In genomic region chr6:75504902-75505233, GRCh38 we compare ENCODE assay signal across 13 cellular contexts. TPM values are rescaled to one million over a fixed set of nuclear protein-coding genes. Genes with fewer than 3 reads are reported as not detected.
A peak's percentile ranks its signal among the peaks of the same experiment; 100 is the strongest.
DNase-seq lines count a peak whose midpoint lies in the region; ATAC-seq and TF ChIP-seq lines count a peak whose summit lies in the region.
"Had no signal": no experiment of that assay in that cellular context is flagged by ENCODE, and none has a peak within 500 bp of the region (broad histone marks: within the 10 kb centered on the region; RNA-seq: fewer than 3 reads in every experiment).

No MANE protein-coding gene starts in this region.

- no peak for ATAC-seq in HG03095 (IDR thresholded peaks at IDR 0.05; ENCODE audit: unreplicated experiment)
- no peak for ATAC-seq in HG03457 (IDR thresholded peaks at IDR 0.05; ENCODE audit: unreplicated experiment)
- ATAC-seq: activated CD4-positive, CD25-positive, alpha-beta regulatory T cell treated with anti-CD3 and anti-CD28 coated beads, Interleukin-2, amount 50 U/mL, for 24 hours; activated T-helper 17 cell treated with anti-CD3 and anti-CD28 coated beads, Interleukin-2, amount 50 U/mL, for 72 hours had no signal

- H3K27ac ChIP-seq in SK-N-SH (ENCODE audit: low read depth in 2 of 2, low read length in 1 of 2) (no peak overlapping the region), endodermal cell (ENCODE audit: low read depth, low read length) (no peak overlapping the region)

- H3K27me3 Mint-ChIP-seq in endodermal cell (ENCODE audit: insufficient read depth), result no peaks in the 10 kb centered on the region
- H3K27me3 Mint-ChIP-seq: activated T-helper 17 cell treated with anti-CD3 and anti-CD28 coated beads, Interleukin-2, amount 50 U/mL, for 72 hours had no signal

- H3K4me3 ChIP-seq in SK-N-SH (ENCODE audit: low read depth in 2 of 2, low read length in 1 of 2) (no peak overlapping the region), fibroblast of the aortic adventitia (ENCODE audit: low read depth, low read length) (no peak overlapping the region), retinal pigment epithelial cell (ENCODE audit: low read length) (no peak overlapping the region), endodermal cell (ENCODE audit: low read length) (no peak overlapping the region)

- peak; percentile 45 for TF ChIP-seq RAD21 in SK-N-SH (IDR thresholded peaks at IDR 0.05; ENCODE audit: low read length)

- no peaks in the 10 kb centered on the region for H4K20me1 ChIP-seq in SK-N-SH (ENCODE audit: insufficient read depth)

- H3K79me2 ChIP-seq in SK-N-SH (ENCODE audit: insufficient read depth), result no peaks in the 10 kb centered on the region

- H3K27me3 ChIP-seq in SK-N-SH (ENCODE audit: insufficient read depth) (no peaks in the 10 kb centered on the region), endodermal cell (ENCODE audit: control insufficient read depth, insufficient read depth, low read length, poor library complexity, severe bottlenecking) (no peaks in the 10 kb centered on the region)

- H3K4me1 ChIP-seq in SK-N-SH (ENCODE audit: control insufficient read depth in 1 of 2, insufficient read depth in 2 of 2, low read depth in 1 of 2, low read length in 1 of 2) (peaks cover 0 to 4% of the 10 kb centered on the region in 2 experiments; a peak in 1 of 4 replicates), endodermal cell (ENCODE audit: control insufficient read depth, insufficient read depth, low read length) (no peaks in the 10 kb centered on the region)

- no peaks in the 10 kb centered on the region for H3K36me3 Mint-ChIP-seq in endodermal cell (ENCODE audit: low read depth)

- no peak overlapping the region for H3K27ac Mint-ChIP-seq in endodermal cell
- H3K27ac Mint-ChIP-seq: activated T-helper 17 cell treated with anti-CD3 and anti-CD28 coated beads, Interleukin-2, amount 50 U/mL, for 72 hours had no signal

- H3K9ac ChIP-seq in SK-N-SH, result no peak overlapping the region
- H3K9ac ChIP-seq in endodermal cell (ENCODE audit: extremely low read depth, low read length, poor library complexity, severe bottlenecking), result no peak overlapping the region

- H3K4me1 Mint-ChIP-seq in endodermal cell, result no peaks in the 10 kb centered on the region
- H3K4me1 Mint-ChIP-seq: activated T-helper 17 cell treated with anti-CD3 and anti-CD28 coated beads, Interleukin-2, amount 50 U/mL, for 72 hours had no signal

- peak; percentile 26 for DNase-seq in ELR (ENCODE audit: low read depth)
- DNase-seq in SK-N-SH, result no peak
- DNase-seq in fibroblast of the aortic adventitia (ENCODE audit: low read depth), result peak; percentile 58
- no peak for DNase-seq in retinal pigment epithelial cell (ENCODE audit: low read depth)
- DNase-seq in endodermal cell, result no peak
- DNase-seq in DMS79 (lab: John Stamatoyannopoulos, UW), result no peak
- DNase-seq: DND-41, KG1, SHP77 had no signal

- TF ChIP-seq EP300 in SK-N-SH (IDR thresholded peaks at IDR 0.05; ENCODE audit: borderline replicate concordance in 1 of 2, low read depth in 1 of 2, low read length in 1 of 2), result no peak

- POLR2A ChIA-PET in SK-N-SH (lab: Yijun Ruan, JAX), result no interaction called here

- H3K36me3 ChIP-seq in SK-N-SH (replicated peaks in 1 of 2; ENCODE audit: control insufficient read depth in 1 of 2, insufficient read depth in 2 of 2, low read length in 1 of 2) (peaks cover 0 to 4% of the 10 kb centered on the region in 2 experiments), endodermal cell (ENCODE audit: control insufficient read depth, insufficient read depth, low read length) (no peaks in the 10 kb centered on the region)

- H2AFZ ChIP-seq in SK-N-SH (ENCODE audit: low read depth), result no peak overlapping the region; the same call in 1 of the 2 replicates

- no peaks in the 10 kb centered on the region for H3K9me2 ChIP-seq in SK-N-SH

- TF ChIP-seq CTCF in SK-N-SH (IDR thresholded peaks at IDR 0.05), result peak; percentile 46
- TF ChIP-seq CTCF in fibroblast of the aortic adventitia (IDR thresholded peaks at IDR 0.05; ENCODE audit: insufficient read depth, low read length), result peak; percentile 45
- TF ChIP-seq CTCF in retinal pigment epithelial cell (conservative IDR thresholded peaks at IDR 0.05; ENCODE audit: low read depth, low read length), result peak; percentile 19
- TF ChIP-seq CTCF in endodermal cell (conservative IDR thresholded peaks at IDR 0.05), result no peak

- H3F3A ChIP-seq in SK-N-SH (replicated peaks; ENCODE audit: insufficient read depth), result no peaks in the 10 kb centered on the region

- no peak overlapping the region for H3K4me3 Mint-ChIP-seq in endodermal cell
- H3K4me3 Mint-ChIP-seq: activated T-helper 17 cell treated with anti-CD3 and anti-CD28 coated beads, Interleukin-2, amount 50 U/mL, for 72 hours had no signal

- WGBS in SK-N-SH (ENCODE audit: low lambda C conversion rate), result 69% methylated on average over 2 of the region's 2 CpGs
- WGBS in endodermal cell (ENCODE audit: insufficient coverage in 1 of 2, insufficient read length in 1 of 2), 2 experiments, result 93 to 100% methylated on average over 1 to 2 of the region's 2 CpGs

- no peak overlapping the region for H3K4me2 ChIP-seq in SK-N-SH

- CTCF ChIA-PET in SK-N-SH (lab: Yijun Ruan, JAX), result interaction anchor here (1.2 kb wide), 1 partner anchor 22 kb away, joined by 3 read pairs; no protein-coding TSS in a partner anchor

- peaks cover 5% of the 10 kb centered on the region for H3K9me3 Mint-ChIP-seq in endodermal cell
- H3K9me3 Mint-ChIP-seq: activated T-helper 17 cell treated with anti-CD3 and anti-CD28 coated beads, Interleukin-2, amount 50 U/mL, for 72 hours had no signal

- H3K9me3 ChIP-seq in SK-N-SH (no peaks in the 10 kb centered on the region), endodermal cell (ENCODE audit: control insufficient read depth, low read length) (no peaks in the 10 kb centered on the region)

TF ChIP-seq in SK-N-SH, 30 proteins besides CTCF, POLR2A, EP300 and RAD21:
- TF ChIP-seq SMC3 (IDR thresholded peaks at IDR 0.05; ENCODE audit: low read depth, low read length), result no peak
- no peak for TF ChIP-seq TCF12 (IDR thresholded peaks at IDR 0.05)
- no peak for TF ChIP-seq JUND (IDR thresholded peaks at IDR 0.05)
- no peak for TF ChIP-seq FOSL2 (IDR thresholded peaks at IDR 0.05; ENCODE audit: borderline replicate concordance, low read depth)

RNA-seq across cellular contexts. Expression of gene FILIP1, which starts 11.3 kb away (rescaled TPM):
- polyA plus RNA-seq in SK-N-SH (2012; rRNA removed), result 0.03 TPM in 2 replicates
- 0.03 and 0.05 TPM in 2 replicates for polyA plus RNA-seq in SK-N-SH (2012; cell fraction: cytosol; rRNA removed)
- polyA plus RNA-seq in SK-N-SH (2012; cell fraction: nucleus; rRNA removed), result 0.06 and 0.07 TPM in 2 replicates
- total RNA-seq in fibroblast of the aortic adventitia (ENCODE audit: low replicate concordance) (0.45 and 5.5 TPM in 2 replicates), endodermal cell (under 1 TPM; 0.35 TPM)
- 2.6 TPM for polyA plus RNA-seq in endodermal cell (2013, experiment 1 of 2)
- polyA plus RNA-seq in endodermal cell (2013, experiment 2 of 2), result 2.1 TPM
- total RNA-seq: activated T-helper 17 cell treated with anti-CD3 and anti-CD28 coated beads, Interleukin-2, amount 50 U/mL, for 72 hours had no signal

Comparison
In these comparisons a context has a peak if more than half of its experiments do, and no peak if none do; other contexts are left out.
1. DNase-seq: peak in ELR (single experiment) and fibroblast of the aortic adventitia (single experiment); none in SK-N-SH (single experiment), retinal pigment epithelial cell (single experiment), endodermal cell (single experiment) and DMS79 (single experiment).